In genomic region chr3:37935290-37935668, GRCh38 we compare ENCODE assay signal across 1 cellular context.
TF ChIP-seq lines count a peak whose summit lies in the region.

No MANE protein-coding gene starts in this region.

TF ChIP-seq in HepG2, 621 proteins besides CTCF, POLR2A, EP300 and RAD21 (continued from another document):
- no peak for TF ChIP-seq ZNF547 (CRISPR knock-in tag; IDR thresholded peaks at IDR 0.05)
